8 cellular contexts compared by ENCODE assay signal in genomic region chr19:39832341-39833083, GRCh38. TPM values are rescaled to one million over a fixed set of nuclear protein-coding genes. Genes with fewer than 3 reads are reported as not detected.
DNase-seq lines count a peak whose midpoint lies in the region; ATAC-seq and TF ChIP-seq lines count a peak whose summit lies in the region.

No MANE protein-coding gene starts in this region.

- no peaks in the 10 kb centered on the region for H3K9me3 Mint-ChIP-seq in WTC11

- H3K27me3 ChIP-seq in gastroesophageal sphincter (no peaks in the 10 kb centered on the region), sigmoid colon (no peaks in the 10 kb centered on the region)

- peaks cover 13% of the 10 kb centered on the region for H3K4me1 Mint-ChIP-seq in WTC11

- WGBS in gastroesophageal sphincter (ENCODE audit: low coverage in 1 of 2), 2 donors = 14 to 59% methylated on average over 2 to 5 of the region's 5 CpGs
- WGBS in sigmoid colon, 2 donors = 57 to 71% methylated on average over 5 of the region's 5 CpGs

- ATAC-seq in WTC11 = no peak
- ATAC-seq in gastroesophageal sphincter = no peak
- no peak for ATAC-seq in HG02623 (IDR thresholded peaks at IDR 0.05; ENCODE audit: unreplicated experiment)

- peak overlapping the region; percentile 47; the same call in 1 of the 2 replicates for H3K27ac Mint-ChIP-seq in WTC11

- DNase-seq in WTC11 (ENCODE audit: low spot score) (no peak), sigmoid colon (no peak), HK-2 (ENCODE audit: unreplicated experiment) (no peak), NCI-H446 (lab: John Stamatoyannopoulos, UW) (no peak), head of caudate nucleus (no peak)

- H3K27ac ChIP-seq in gastroesophageal sphincter (peak overlapping the region; percentile 25 to 91 (median 86)), sigmoid colon (peak overlapping the region; percentile 79 to 92 (median 84))

- peaks cover 47% of the 10 kb centered on the region for H3K36me3 Mint-ChIP-seq in WTC11

- TF ChIP-seq CTCF in GM12875 (IDR thresholded peaks at IDR 0.05; ENCODE audit: borderline replicate concordance, insufficient read depth, low read depth, low read length) (no peak), WTC11 (IDR thresholded peaks at IDR 0.05) (no peak), gastroesophageal sphincter (IDR thresholded peaks at IDR 0.05) (no peak), sigmoid colon (IDR thresholded peaks at IDR 0.05) (no peak)

- H3K9me3 ChIP-seq in gastroesophageal sphincter (no peaks in the 10 kb centered on the region), sigmoid colon (no peaks in the 10 kb centered on the region)

- CTCF ChIA-PET in WTC11 (lab: Charles Lee) = interaction anchor here (1.9 to 2.1 kb wide), 2 partner anchors 14 to 138 kb away, joined by 7 to 13 read pairs; partner anchors contain the start of genes FBL and PSMC4

- TF ChIP-seq POLR2A in gastroesophageal sphincter (IDR thresholded peaks at IDR 0.05) = no peak
- TF ChIP-seq POLR2A in sigmoid colon (IDR thresholded peaks at IDR 0.05) = no peak

- peak overlapping the region; percentile 90 for H3K4me3 ChIP-seq in GM12875 (ENCODE audit: low read depth, low read length)
- H3K4me3 ChIP-seq in gastroesophageal sphincter = peak overlapping the region; percentile 87 to 99
- peak overlapping the region; percentile 85 to 99 (median 94) for H3K4me3 ChIP-seq in sigmoid colon

- intact Hi-C loops in sigmoid colon (cut with DNase I) = loop anchor here (5.0 kb wide), 1 partner anchor 140 kb away; the partner anchor contains the start of gene PSMC4
- intact Hi-C loops in head of caudate nucleus (cut with DNase I) = no loop called here

- H3K4me3 Mint-ChIP-seq in WTC11 = peak overlapping the region; percentile 67

- TF ChIP-seq EP300 in gastroesophageal sphincter (IDR thresholded peaks at IDR 0.05) = no peak
- no peak for TF ChIP-seq EP300 in sigmoid colon (IDR thresholded peaks at IDR 0.05)

- POLR2A ChIA-PET in WTC11 (lab: Charles Lee) = interaction anchor here (1.5 to 2.1 kb wide), 2 partner anchors 8 to 14 kb away, joined by 11 to 14 read pairs; partner anchors contain the start of gene FBL

- H3K4me1 ChIP-seq in gastroesophageal sphincter (peaks cover 0 to 30% (median 10%) of the 10 kb centered on the region in 3 donors), sigmoid colon (peaks cover 0 to 24% (median 22%) of the 10 kb centered on the region in 4 donors)

- H3K36me3 ChIP-seq in gastroesophageal sphincter (peaks cover 0 to 77% of the 10 kb centered on the region in 2 donors), sigmoid colon (peaks cover 22 to 71% (median 46%) of the 10 kb centered on the region in 4 donors)

- H3K27me3 Mint-ChIP-seq in WTC11 (ENCODE audit: low read depth) = no peaks in the 10 kb centered on the region

TF ChIP-seq in WTC11, 78 proteins besides CTCF, POLR2A, EP300 and RAD21:
- TF ChIP-seq, protein P1, sequence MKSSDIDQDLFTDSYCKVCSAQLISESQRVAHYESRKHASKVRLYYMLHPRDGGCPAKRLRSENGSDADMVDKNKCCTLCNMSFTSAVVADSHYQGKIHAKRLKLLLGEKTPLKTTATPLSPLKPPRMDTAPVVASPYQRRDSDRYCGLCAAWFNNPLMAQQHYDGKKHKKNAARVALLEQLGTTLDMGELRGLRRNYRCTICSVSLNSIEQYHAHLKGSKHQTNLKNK (CRISPR knock-in tag; IDR thresholded peaks at IDR 0.05) = no peak
- TF ChIP-seq CREB1 (CRISPR knock-in tag; IDR thresholded peaks at IDR 0.05) = no peak
- no peak for TF ChIP-seq JUN (CRISPR knock-in tag; IDR thresholded peaks at IDR 0.05)
- TF ChIP-seq SMAD3 (CRISPR knock-in tag; IDR thresholded peaks at IDR 0.05; ENCODE audit: borderline replicate concordance) = no peak
- TF ChIP-seq ESRRA (CRISPR knock-in tag; IDR thresholded peaks at IDR 0.05; ENCODE audit: borderline replicate concordance) = no peak
- no peak for TF ChIP-seq PRDM15 (CRISPR knock-in tag; IDR thresholded peaks at IDR 0.05)

RNA-seq across cellular contexts. Expression of gene DYRK1B, which starts 1.4 kb away (rescaled TPM):
- 12.2 to 14.0 TPM (median 13.2 TPM) in 3 replicates for total RNA-seq in WTC11 (2021)
- 10 to 100 TPM in 2 of 4 donors, 1 to 10 TPM in 2; 8.6 to 19.4 (median 11.4) TPM for total RNA-seq in gastroesophageal sphincter
- 10 to 100 TPM in 2 of 4 donors, 1 to 10 TPM in 2; 8.0 to 11.4 (median 9.3) TPM for total RNA-seq in sigmoid colon
- 10 to 100 TPM in 1 of 3 donors, 1 to 10 TPM in 2; 6.6 to 11.4 (median 6.9) TPM for polyA plus RNA-seq in sigmoid colon

RNA-seq across cellular contexts. Expression of gene FBL, which starts 13.7 kb away (rescaled TPM):
- total RNA-seq in WTC11 (2021) = 576 to 620 TPM (median 610 TPM) in 3 replicates
- 100 to 1,000 TPM in 1 of 4 donors, 10 to 100 TPM in 3; 72.5 to 105 (median 89.1) TPM for total RNA-seq in gastroesophageal sphincter
- 100 to 1,000 TPM in 3 of 4 donors, 10 to 100 TPM in 1; 96.4 to 147 (median 109) TPM for total RNA-seq in sigmoid colon
- polyA plus RNA-seq in sigmoid colon = 100 to 1,000 TPM; 121 to 333 (median 225) TPM

RNA-seq across cellular contexts. Expression of gene LEUTX, which starts 53.9 kb away (rescaled TPM):
- total RNA-seq in WTC11 (2021) (not detected in 3 replicates), gastroesophageal sphincter (not detected), sigmoid colon (not detected)
- polyA plus RNA-seq in sigmoid colon = not detected
